ENCODE assay signal across 8 cellular contexts in the genomic region with DNA sequence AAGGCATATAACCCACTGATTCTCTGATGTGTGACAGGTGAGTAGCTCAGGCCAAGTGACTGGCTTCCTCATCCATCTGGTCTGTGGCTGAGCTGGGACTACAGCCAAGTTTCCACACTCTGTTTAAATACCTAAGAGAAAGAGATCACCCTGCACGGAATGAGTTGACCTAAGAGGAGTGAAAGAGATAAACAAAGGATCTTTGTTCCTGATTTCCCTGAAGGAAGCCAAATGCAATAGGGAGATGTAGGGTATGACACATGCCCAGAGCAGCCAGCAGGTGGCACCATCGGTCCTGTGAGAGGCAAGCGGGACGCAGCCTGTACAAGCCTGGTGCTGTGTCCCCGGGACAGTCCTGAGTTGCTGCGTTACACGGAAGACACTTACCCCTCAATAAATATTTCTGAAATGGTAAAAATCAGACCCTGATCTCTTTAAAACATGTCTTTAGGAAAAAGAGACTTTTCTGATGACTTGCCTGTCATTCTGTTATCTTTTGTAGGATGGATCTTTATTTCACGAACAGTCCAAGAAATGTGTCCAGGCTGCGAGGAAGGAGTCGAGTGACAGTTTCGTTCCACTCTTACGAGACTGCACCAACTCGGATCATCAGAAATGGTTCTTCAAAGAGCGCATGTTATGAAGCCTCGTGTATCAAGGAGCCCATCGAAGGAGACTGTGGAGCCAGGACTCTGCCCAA. TPM values are rescaled to one million over a fixed set of nuclear protein-coding genes. Genes with fewer than 3 reads are reported as not detected.
A peak's percentile ranks its signal among the peaks of the same experiment; 100 is the strongest.
DNase-seq lines count a peak whose midpoint lies in the region; ATAC-seq and TF ChIP-seq lines count a peak whose summit lies in the region.

No MANE protein-coding gene starts in this region.

- peaks cover 8 to 11% of the 10 kb centered on the region in 2 donors for H3K4me1 ChIP-seq in duodenal mucosa (ENCODE audit: control insufficient read depth in 1 of 2, insufficient read depth in 2 of 2, low read length in 2 of 2)
- H3K4me1 ChIP-seq in lung (ENCODE audit: control insufficient read depth in 2 of 2, insufficient read depth in 2 of 2, low read length in 2 of 2) = no peaks in the 10 kb centered on the region

- TF ChIP-seq CTCF in AG09319 (IDR thresholded peaks at IDR 0.05; ENCODE audit: low read depth, low read length) (peak; percentile 95), lung (IDR thresholded peaks at IDR 0.05; ENCODE audit: control extremely low read depth, extremely low read depth) (peak; percentile 82)

- H3K36me3 ChIP-seq in duodenal mucosa (ENCODE audit: control insufficient read depth in 1 of 2, insufficient read depth in 2 of 2, low read length in 2 of 2) = peaks cover 4 to 21% of the 10 kb centered on the region in 2 donors
- H3K36me3 ChIP-seq in lung (ENCODE audit: control insufficient read depth in 2 of 2, insufficient read depth in 2 of 2, low read length in 2 of 2) = peaks cover 0 to 2% of the 10 kb centered on the region in 2 donors

- H3K4me3 ChIP-seq in duodenal mucosa (ENCODE audit: low read depth in 1 of 2, low read length in 2 of 2) = peak overlapping the region; percentile 11 to 53
- no peak overlapping the region for H3K4me3 ChIP-seq in lung

- H3K9ac ChIP-seq in duodenal mucosa (ENCODE audit: low read depth in 1 of 2, low read length in 2 of 2) = peak overlapping the region; percentile 34 to 36

- H3K27ac ChIP-seq in duodenal mucosa (ENCODE audit: low read depth, low read length) (no peak overlapping the region), lung (ENCODE audit: low read depth in 1 of 2, low read length in 1 of 2) (no peak overlapping the region)

- no peaks in the 10 kb centered on the region for H3K27me3 ChIP-seq in duodenal mucosa (ENCODE audit: control insufficient read depth in 1 of 2, insufficient read depth in 2 of 2, low read length in 2 of 2)
- no peaks in the 10 kb centered on the region for H3K27me3 ChIP-seq in lung (ENCODE audit: control insufficient read depth, insufficient read depth)

- no peaks in the 10 kb centered on the region for H3K9me3 ChIP-seq in duodenal mucosa (ENCODE audit: control insufficient read depth in 1 of 2, low read length in 2 of 2)
- no peaks in the 10 kb centered on the region for H3K9me3 ChIP-seq in lung (ENCODE audit: control insufficient read depth in 2 of 2, insufficient read depth in 1 of 2, low read length in 1 of 2)

- peak; percentile 82 for ATAC-seq in GM18907 (IDR thresholded peaks at IDR 0.05; ENCODE audit: unreplicated experiment)
- ATAC-seq in HG03354 (IDR thresholded peaks at IDR 0.05; ENCODE audit: poor library complexity, severe bottlenecking, unreplicated experiment) = peak; percentile 93
- peak; percentile 86 for ATAC-seq in lung (ENCODE audit: insufficient read depth, low FRiP score)

- peak; percentile 92 for DNase-seq in AG09319 (ENCODE audit: extremely low read depth, low read depth)
- DNase-seq in NCI-H526 treated with DMSO at 0.1 percent for 48 hours (lab: John Stamatoyannopoulos, UW) = peak; percentile 89
- peak; percentile 84 to 86 for DNase-seq in activated CD4-positive, alpha-beta T cell treated with anti-CD3 and anti-CD28 coated beads, Interleukin-2, amount 50 U/mL, for 48 hours
- peak; percentile 86 for DNase-seq in lung (ENCODE audit: low spot score)
- DNase-seq in stimulated activated CD4-positive, alpha-beta T cell treated with anti-CD3 and anti-CD28 coated beads, TNF-alpha, amount 100 ng/mL, for 1 hour (ENCODE audit: low read depth in 3 of 3, low spot score in 1 of 3) = peak; percentile 17 to 68 (median 41)

- whole genome bisulfite sequencing in lung, 2 donors = 27 to 40% methylated on average over 16 of the region's 16 CpGs

RNA-seq across cellular contexts. Expression of a gene that starts 41.1 kb away (rescaled TPM):
- 10 to 100 TPM; 26.3 to 35.0 TPM for total RNA-seq in lung
- polyA plus RNA-seq in lung = 10 to 100 TPM in 1 of 2 donors, 1 to 10 TPM in 1; 7.9 to 13.9 TPM

RNA-seq across cellular contexts. Expression of a gene that starts 52.2 kb away (rescaled TPM):
- total RNA-seq in lung = 10 to 100 TPM; 25.8 to 35.5 TPM
- polyA plus RNA-seq in lung = 10 to 100 TPM; 16.7 to 24.2 TPM

Comparison
In these comparisons a context has a peak if more than half of its experiments do, and no peak if none do; other contexts are left out.
1. DNase-seq: peak in every context shown above with its lines; median percentile 92 in AG09319; 89 in NCI-H526 treated with DMSO at 0.1 percent for 48 hours; 86 in lung; 85 in activated CD4-positive, alpha-beta T cell treated with anti-CD3 and anti-CD28 coated beads, Interleukin-2, amount 50 U/mL, for 48 hours; 41 in stimulated activated CD4-positive, alpha-beta T cell treated with anti-CD3 and anti-CD28 coated beads, TNF-alpha, amount 100 ng/mL, for 1 hour.